19 cellular contexts compared by ENCODE assay signal in the genomic region with DNA sequence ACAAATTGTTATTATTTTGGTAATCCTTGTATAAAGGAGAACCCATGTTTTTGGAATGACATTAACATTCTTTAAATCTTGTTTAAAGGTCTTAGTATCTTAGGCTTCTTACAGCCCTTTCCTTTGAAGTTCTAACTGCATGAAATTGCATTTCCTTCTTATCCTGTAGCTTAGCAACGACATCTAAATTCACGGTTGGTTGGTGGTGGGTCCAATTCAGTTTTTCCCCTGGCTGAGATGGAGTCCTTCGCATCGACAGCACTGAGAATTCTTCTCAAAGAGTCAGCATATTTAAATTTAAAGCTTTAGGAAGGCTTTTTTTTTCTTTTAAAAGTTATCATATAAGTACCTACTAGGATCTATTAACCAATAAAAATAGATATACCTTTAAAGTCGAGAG.
"Had no signal": no experiment of that assay in that cellular context is flagged by ENCODE, and none has a peak within 500 bp of the region (broad histone marks: within the 10 kb centered on the region; RNA-seq: fewer than 3 reads in every experiment).

No MANE protein-coding gene starts in this region.

- H3K36me3 Mint-ChIP-seq: naive B cell; stimulated activated memory B cell treated with anti-CD40 and anti-IgM and Interleukin-4, amounts not matched to agents 10 μg/mL and 1 μg/mL and 100 μg/mL, for 72 hours had no signal

- H3K4me3 Mint-ChIP-seq: effector memory CD8-positive, alpha-beta T cell; naive B cell; nephron; stimulated activated memory B cell treated with anti-CD40 and anti-IgM and Interleukin-4, amounts not matched to agents 10 μg/mL and 1 μg/mL and 100 μg/mL, for 72 hours; stimulated activated naive CD8-positive, alpha-beta T cell treated with anti-CD3 and anti-CD28 coated beads, Interleukin-15, Interleukin-2, amounts not matched to agents 100 ng/mL and 50 ng/mL, for 24 hours had no signal

- H3K4me1 ChIP-seq: esophagus squamous epithelium, spleen, tibial artery, upper lobe of left lung, uterus had no signal

- H3K9me3 ChIP-seq: esophagus squamous epithelium, neutrophil, spleen, tibial artery, upper lobe of left lung, uterus had no signal

- H3K4me2 ChIP-seq: hepatocyte had no signal

- H3K4me3 ChIP-seq: esophagus squamous epithelium, hepatocyte, spleen, tibial artery, upper lobe of left lung, uterus had no signal

- H3K27ac Mint-ChIP-seq: effector memory CD8-positive, alpha-beta T cell; naive B cell; nephron; stimulated activated memory B cell treated with anti-CD40 and anti-IgM and Interleukin-4, amounts not matched to agents 10 μg/mL and 1 μg/mL and 100 μg/mL, for 72 hours; stimulated activated naive CD8-positive, alpha-beta T cell treated with anti-CD3 and anti-CD28 coated beads, Interleukin-15, Interleukin-2, amounts not matched to agents 100 ng/mL and 50 ng/mL, for 24 hours had no signal

- H3K27me3 ChIP-seq: uterus had no signal

- H3K36me3 ChIP-seq: esophagus squamous epithelium, neutrophil, spleen, tibial artery, upper lobe of left lung, uterus had no signal

- H3K79me2 ChIP-seq: hepatocyte had no signal

- DNase-seq: effector memory CD8-positive, alpha-beta T cell; esophagus squamous epithelium; foreskin fibroblast; left colon; mesendoderm; naive B cell; spleen; stimulated activated CD4-positive, alpha-beta T cell treated with anti-CD3 and anti-CD28 coated beads, Interleukin-15, amount 100 ng/mL, for 24 hours; stimulated activated CD4-positive, alpha-beta T cell treated with anti-CD3 and anti-CD28 coated beads, Interleukin-1b, Interleukin-23, amount 100 ng/mL, for 48 hours; stimulated activated CD4-positive, alpha-beta T cell treated with anti-CD3 and anti-CD28 coated beads, Interleukin-4, amount 100 ng/mL, for 24 hours; tibial artery; upper lobe of left lung; uterus had no signal

- H3K9me3 Mint-ChIP-seq: effector memory CD8-positive, alpha-beta T cell; naive B cell; nephron; stimulated activated memory B cell treated with anti-CD40 and anti-IgM and Interleukin-4, amounts not matched to agents 10 μg/mL and 1 μg/mL and 100 μg/mL, for 72 hours; stimulated activated naive CD8-positive, alpha-beta T cell treated with anti-CD3 and anti-CD28 coated beads, Interleukin-15, Interleukin-2, amounts not matched to agents 100 ng/mL and 50 ng/mL, for 24 hours had no signal

- ATAC-seq: effector memory CD8-positive, alpha-beta T cell; left colon; sciatic nerve; stimulated activated memory B cell treated with anti-CD40 and anti-IgM and Interleukin-4, amounts not matched to agents 10 μg/mL and 1 μg/mL and 100 μg/mL, for 72 hours had no signal

- H2AFZ ChIP-seq: hepatocyte had no signal

- H3K27ac ChIP-seq: esophagus squamous epithelium, hepatocyte, neutrophil, spleen, tibial artery, upper lobe of left lung, uterus had no signal

- H3K4me1 Mint-ChIP-seq: naive B cell; stimulated activated memory B cell treated with anti-CD40 and anti-IgM and Interleukin-4, amounts not matched to agents 10 μg/mL and 1 μg/mL and 100 μg/mL, for 72 hours had no signal
